37 cellular contexts compared by ENCODE assay signal in genomic region chr13:34970961-34971360, GRCh38.
"Had no signal": no experiment of that assay in that cellular context is flagged by ENCODE, and none has a peak within 500 bp of the region (broad histone marks: within the 10 kb centered on the region; RNA-seq: fewer than 3 reads in every experiment).

No MANE protein-coding gene starts in this region.

- H3K4me1 ChIP-seq: ascending aorta, breast epithelium had no signal

- H3K27ac Mint-ChIP-seq: activated CD4-positive, alpha-beta memory T cell treated with anti-CD3 and anti-CD28 coated beads, Interleukin-2, amount 10 ng/mL, durations not matched to agents 7 days and 5 days; activated CD4-positive, alpha-beta T cell treated with anti-CD3 and anti-CD28 coated beads for 36 hours; activated CD4-positive, alpha-beta T cell treated with anti-CD3 and anti-CD28 coated beads, Interleukin-2, amount 10 ng/mL, durations not matched to agents 7 days and 5 days; activated CD8-positive, alpha-beta memory T cell treated with anti-CD3 and anti-CD28 coated beads, Interleukin-2, amount 10 ng/mL, durations not matched to agents 7 days and 5 days; activated CD8-positive, alpha-beta T cell treated with anti-CD3 and anti-CD28 coated beads, Interleukin-2, amount 10 ng/mL, durations not matched to agents 7 days and 5 days; activated naive CD4-positive, alpha-beta T cell treated with anti-CD3 and anti-CD28 coated beads, Interleukin-2, amount 50 U/mL, for 24 hours; activated naive CD8-positive, alpha-beta T cell; activated naive CD8-positive, alpha-beta T cell treated with anti-CD3 and anti-CD28 coated beads, Interleukin-2, amount 10 ng/mL, durations not matched to agents 7 days and 5 days; activated naive CD8-positive, alpha-beta T cell treated with anti-CD3 and anti-CD28 coated beads, Interleukin-2, amount 50 U/mL, for 24 hours; activated T-cell treated with anti-CD3 and anti-CD28 coated beads, Interleukin-2, amount 50 U/mL, for 24 hours; activated T-helper 2 cell treated with anti-CD3 and anti-CD28 coated beads, Interferon-gamma antibody, Interleukin-2, Interleukin-4, amounts not matched to agents 10 μg/mL and 5 μg/mL and 100 μg/mL, durations not matched to agents 14 hours and 24 hours and 36 hours; T-helper 1 cell treated with Interleukin-12 subunit alpha and Interleukin-12 subunit beta and Interleukin-4 antibody, amounts not matched to agents 30 μg/mL and 1 μg/mL, for 36 hours; T-helper 2 cell treated with Interferon-gamma antibody and Interleukin-4, amounts not matched to agents 5 μg/mL and 100 μg/mL, for 36 hours had no signal

- ATAC-seq: activated CD4-positive, alpha-beta T cell treated with anti-CD3 and anti-CD28 coated beads for 36 hours; activated CD4-positive, CD25-positive, alpha-beta regulatory T cell treated with anti-CD3 and anti-CD28 coated beads, Interleukin-2, amount 50 U/mL, for 24 hours; activated CD8-positive, alpha-beta memory T cell treated with anti-CD3 and anti-CD28 coated beads, Interleukin-2, amount 10 ng/mL, durations not matched to agents 7 days and 5 days; activated CD8-positive, alpha-beta T cell treated with anti-CD3 and anti-CD28 coated beads, Interleukin-2, amount 10 ng/mL, durations not matched to agents 7 days and 5 days; activated naive CD8-positive, alpha-beta T cell treated with anti-CD3 and anti-CD28 coated beads, Interleukin-2, amount 50 U/mL, for 24 hours; body of pancreas had no signal

- H3K4me1 Mint-ChIP-seq: activated CD4-positive, alpha-beta memory T cell treated with anti-CD3 and anti-CD28 coated beads, Interleukin-2, amount 10 ng/mL, durations not matched to agents 7 days and 5 days; activated CD4-positive, alpha-beta T cell treated with anti-CD3 and anti-CD28 coated beads for 36 hours; activated CD4-positive, alpha-beta T cell treated with anti-CD3 and anti-CD28 coated beads, Interleukin-2, amount 10 ng/mL, durations not matched to agents 7 days and 5 days; activated CD8-positive, alpha-beta memory T cell treated with anti-CD3 and anti-CD28 coated beads, Interleukin-2, amount 10 ng/mL, durations not matched to agents 7 days and 5 days; activated naive CD4-positive, alpha-beta T cell treated with anti-CD3 and anti-CD28 coated beads, Interleukin-2, amount 50 U/mL, for 24 hours; activated naive CD8-positive, alpha-beta T cell treated with anti-CD3 and anti-CD28 coated beads, Interleukin-2, amount 10 ng/mL, durations not matched to agents 7 days and 5 days; activated naive CD8-positive, alpha-beta T cell treated with anti-CD3 and anti-CD28 coated beads, Interleukin-2, amount 50 U/mL, for 24 hours had no signal

- H3K9me3 Mint-ChIP-seq: activated naive CD4-positive, alpha-beta T cell treated with anti-CD3 and anti-CD28 coated beads, Interleukin-2, amount 50 U/mL, for 24 hours had no signal

- H3K36me3 Mint-ChIP-seq: activated naive CD4-positive, alpha-beta T cell treated with anti-CD3 and anti-CD28 coated beads, Interleukin-2, amount 50 U/mL, for 24 hours had no signal

- H3K27ac ChIP-seq: ascending aorta, body of pancreas, brain microvascular endothelial cell, breast epithelium, VCaP had no signal

- H3K4me3 ChIP-seq: ascending aorta, body of pancreas, breast epithelium had no signal

- DNase-seq: activated CD4-positive, alpha-beta memory T cell treated with anti-CD3 and anti-CD28 coated beads, Interleukin-2, amount 10 ng/mL, durations not matched to agents 7 days and 5 days; activated CD4-positive, alpha-beta T cell treated with anti-CD3 and anti-CD28 coated beads for 1 hour; activated CD4-positive, alpha-beta T cell treated with anti-CD3 and anti-CD28 coated beads for 36 hours; activated CD4-positive, alpha-beta T cell treated with anti-CD3 and anti-CD28 coated beads for 48 hours; activated CD4-positive, alpha-beta T cell treated with anti-CD3 and anti-CD28 coated beads, Interleukin-2, amount 10 ng/mL, durations not matched to agents 7 days and 5 days; activated CD4-positive, alpha-beta T cell treated with anti-CD3 and anti-CD28 coated beads, Interleukin-2, amount 50 U/mL, for 48 hours; activated CD4-positive, CD25-positive, alpha-beta regulatory T cell; activated CD8-positive, alpha-beta memory T cell treated with anti-CD3 and anti-CD28 coated beads for 24 hours; activated CD8-positive, alpha-beta memory T cell treated with anti-CD3 and anti-CD28 coated beads, Interleukin-2, amount 10 ng/mL, durations not matched to agents 7 days and 5 days; activated CD8-positive, alpha-beta memory T cell treated with anti-CD3 and anti-CD28 coated beads, Interleukin-2, amount 50 U/mL, for 48 hours; activated CD8-positive, alpha-beta T cell treated with anti-CD3 and anti-CD28 coated beads, Interleukin-2, amount 10 ng/mL, durations not matched to agents 7 days and 5 days; activated effector memory CD4-positive, alpha-beta T cell treated with Interleukin-2 at 50 U/mL for 16 hours; activated gamma-delta T cell; activated naive CD4-positive, alpha-beta T cell treated with Interleukin-2 at 50 U/mL for 16 hours; activated naive CD8-positive, alpha-beta T cell treated with anti-CD3 and anti-CD28 coated beads, Interleukin-2, amount 10 ng/mL, durations not matched to agents 7 days and 5 days; activated naive CD8-positive, alpha-beta T cell treated with anti-CD3 and anti-CD28 coated beads, Interleukin-2, amount 50 U/mL, for 24 hours; activated T-cell treated with anti-CD3 and anti-CD28 coated beads, Interleukin-2, amount 50 U/mL, for 24 hours; activated T-cell treated with anti-CD3 and anti-CD28 coated beads, Interleukin-2, amount 50 U/mL, for 48 hours; amygdala; anterior cingulate cortex; body of pancreas; brain microvascular endothelial cell; central memory CD4-positive, alpha-beta T cell; T-helper 1 cell; T-helper 2 cell; T-helper 9 cell had no signal

- H3K27me3 Mint-ChIP-seq: activated CD4-positive, alpha-beta memory T cell treated with anti-CD3 and anti-CD28 coated beads, Interleukin-2, amount 10 ng/mL, durations not matched to agents 7 days and 5 days; activated CD4-positive, alpha-beta T cell treated with anti-CD3 and anti-CD28 coated beads for 36 hours; activated CD4-positive, alpha-beta T cell treated with anti-CD3 and anti-CD28 coated beads, Interleukin-2, amount 10 ng/mL, durations not matched to agents 7 days and 5 days; activated CD8-positive, alpha-beta memory T cell treated with anti-CD3 and anti-CD28 coated beads, Interleukin-2, amount 10 ng/mL, durations not matched to agents 7 days and 5 days; activated naive CD4-positive, alpha-beta T cell treated with anti-CD3 and anti-CD28 coated beads, Interleukin-2, amount 50 U/mL, for 24 hours; activated naive CD8-positive, alpha-beta T cell; activated naive CD8-positive, alpha-beta T cell treated with anti-CD3 and anti-CD28 coated beads, Interleukin-2, amount 10 ng/mL, durations not matched to agents 7 days and 5 days; activated naive CD8-positive, alpha-beta T cell treated with anti-CD3 and anti-CD28 coated beads, Interleukin-2, amount 50 U/mL, for 24 hours; activated T-cell treated with anti-CD3 and anti-CD28 coated beads, Interleukin-2, amount 50 U/mL, for 24 hours had no signal

- H3K36me3 ChIP-seq: ascending aorta, brain microvascular endothelial cell, breast epithelium had no signal

- H3K9me3 ChIP-seq: body of pancreas had no signal

- FAIRE-seq: colon, TTC549 had no signal

- H3K4me3 Mint-ChIP-seq: activated CD4-positive, alpha-beta memory T cell treated with anti-CD3 and anti-CD28 coated beads, Interleukin-2, amount 10 ng/mL, durations not matched to agents 7 days and 5 days; activated CD4-positive, alpha-beta T cell treated with anti-CD3 and anti-CD28 coated beads for 36 hours; activated CD4-positive, alpha-beta T cell treated with anti-CD3 and anti-CD28 coated beads, Interleukin-2, amount 10 ng/mL, durations not matched to agents 7 days and 5 days; activated CD8-positive, alpha-beta memory T cell treated with anti-CD3 and anti-CD28 coated beads, Interleukin-2, amount 10 ng/mL, durations not matched to agents 7 days and 5 days; activated CD8-positive, alpha-beta T cell treated with anti-CD3 and anti-CD28 coated beads, Interleukin-2, amount 10 ng/mL, durations not matched to agents 7 days and 5 days; activated naive CD4-positive, alpha-beta T cell treated with anti-CD3 and anti-CD28 coated beads, Interleukin-2, amount 50 U/mL, for 24 hours; activated naive CD8-positive, alpha-beta T cell; activated naive CD8-positive, alpha-beta T cell treated with anti-CD3 and anti-CD28 coated beads, Interleukin-2, amount 10 ng/mL, durations not matched to agents 7 days and 5 days; activated naive CD8-positive, alpha-beta T cell treated with anti-CD3 and anti-CD28 coated beads, Interleukin-2, amount 50 U/mL, for 24 hours; activated T-cell treated with anti-CD3 and anti-CD28 coated beads, Interleukin-2, amount 50 U/mL, for 24 hours; T-helper 1 cell treated with Interleukin-12 subunit alpha and Interleukin-12 subunit beta and Interleukin-4 antibody, amounts not matched to agents 30 μg/mL and 1 μg/mL, for 36 hours; T-helper 2 cell treated with Interferon-gamma antibody and Interleukin-4, amounts not matched to agents 5 μg/mL and 100 μg/mL, for 36 hours had no signal

- H3K27me3 ChIP-seq: ascending aorta, body of pancreas, brain microvascular endothelial cell, breast epithelium had no signal
